9 cellular contexts compared by ENCODE assay signal in genomic region chr14:89720076-89720687, GRCh38.
DNase-seq lines count a peak whose midpoint lies in the region; ATAC-seq and TF ChIP-seq lines count a peak whose summit lies in the region.
"Had no signal": no experiment of that assay in that cellular context is flagged by ENCODE, and none has a peak within 500 bp of the region (broad histone marks: within the 10 kb centered on the region; RNA-seq: fewer than 3 reads in every experiment).

No MANE protein-coding gene starts in this region.

- H3K27me3 ChIP-seq in CD8-positive, alpha-beta memory T cell (ENCODE audit: insufficient read depth, low read length, poor library complexity, severe bottlenecking): no peaks in the 10 kb centered on the region
- H3K27me3 ChIP-seq in HUES64 (ENCODE audit: insufficient read depth, low read length) (no peaks in the 10 kb centered on the region), neutrophil (no peaks in the 10 kb centered on the region)

- peak overlapping the region; percentile 21 to 81 (median 72) for H3K4me3 Mint-ChIP-seq in CD8-positive, alpha-beta memory T cell
- H3K4me3 Mint-ChIP-seq in activated naive CD4-positive, alpha-beta T cell treated with anti-CD3 and anti-CD28 coated beads, Interleukin-2, amount 50 U/mL, for 24 hours: peak overlapping the region; percentile 54

- peak overlapping the region; percentile 27 for H3K4me3 ChIP-seq in CD8-positive, alpha-beta memory T cell (ENCODE audit: low read length)
- no peak overlapping the region for H3K4me3 ChIP-seq in HUES64 (ENCODE audit: low read length)
- H3K4me3 ChIP-seq in neutrophil (ENCODE audit: low read depth in 1 of 2, low read length in 1 of 2): peak overlapping the region; percentile 29 to 56
- H3K4me3 ChIP-seq in foreskin fibroblast (ENCODE audit: low read depth in 1 of 2, low read length in 2 of 2): no peak overlapping the region

- no peaks in the 10 kb centered on the region for H3K27me3 Mint-ChIP-seq in CD8-positive, alpha-beta memory T cell
- no peaks in the 10 kb centered on the region for H3K27me3 Mint-ChIP-seq in activated naive CD4-positive, alpha-beta T cell treated with anti-CD3 and anti-CD28 coated beads, Interleukin-2, amount 50 U/mL, for 24 hours

- no peak for ATAC-seq in SK-N-SH treated with all-trans-retinoic acid at 6 μM for 48 hours

- CTCF ChIA-PET in CD8-positive, alpha-beta memory T cell (lab: Charles Lee): interaction anchor here (0.7 to 2.2 kb wide), 24 partner anchors 8 to 542 kb away, joined by 3 to 16 read pairs (median 4); no protein-coding TSS in a partner anchor

- H3K36me3 ChIP-seq in CD8-positive, alpha-beta memory T cell (ENCODE audit: insufficient read depth, low read length): no peaks in the 10 kb centered on the region
- H3K36me3 ChIP-seq in HUES64 (ENCODE audit: insufficient read depth, low read length): no peaks in the 10 kb centered on the region
- no peaks in the 10 kb centered on the region for H3K36me3 ChIP-seq in neutrophil

- POLR2A ChIA-PET in CD8-positive, alpha-beta memory T cell (lab: Charles Lee): interaction anchor here (0.6 to 2.6 kb wide), 5 partner anchors 18 to 210 kb away, joined by 3 to 17 read pairs (median 4); no protein-coding TSS in a partner anchor

- H3K9ac ChIP-seq in HUES64 (ENCODE audit: low read depth, low read length): 0 out of 2 replicates have a peak overlapping the region, but pooled peaks have one; percentile 9

- H3K27ac ChIP-seq in CD8-positive, alpha-beta memory T cell (ENCODE audit: low read depth, low read length): peak overlapping the region; percentile 52
- H3K27ac ChIP-seq in HUES64 (ENCODE audit: low read depth, low read length): peak overlapping the region; percentile 8; the same call in 1 of the 2 replicates
- H3K27ac ChIP-seq in neutrophil: peak overlapping the region; percentile 99

- H3K4me1 ChIP-seq in CD8-positive, alpha-beta memory T cell (ENCODE audit: insufficient read depth, low read length): peaks cover 76% of the 10 kb centered on the region
- H3K4me1 ChIP-seq in HUES64 (ENCODE audit: insufficient read depth, low read length) (peaks cover 31% of the 10 kb centered on the region), neutrophil (ENCODE audit: control insufficient read depth in 1 of 2, insufficient read depth in 1 of 2, low read depth in 1 of 2, low read length in 1 of 2) (peaks cover 70 to 73% of the 10 kb centered on the region in 2 experiments)

- peaks cover 77 to 96% (median 93%) of the 10 kb centered on the region in 3 donors for H3K4me1 Mint-ChIP-seq in CD8-positive, alpha-beta memory T cell
- H3K4me1 Mint-ChIP-seq in activated naive CD4-positive, alpha-beta T cell treated with anti-CD3 and anti-CD28 coated beads, Interleukin-2, amount 50 U/mL, for 24 hours: peaks cover 82% of the 10 kb centered on the region

- peak overlapping the region; percentile 89 to 100 (median 97) for H3K27ac Mint-ChIP-seq in CD8-positive, alpha-beta memory T cell
- peak overlapping the region; percentile 96 for H3K27ac Mint-ChIP-seq in activated naive CD4-positive, alpha-beta T cell treated with anti-CD3 and anti-CD28 coated beads, Interleukin-2, amount 50 U/mL, for 24 hours

- DNase-seq in CD8-positive, alpha-beta memory T cell: peak in 3 of 5 donors; percentile 6 to 55 (median 33)
- DNase-seq in DMS79 treated with DMSO at 0.1 percent for 48 hours (lab: John Stamatoyannopoulos, UW): no peak
- DNase-seq in foreskin fibroblast: no peak
- DNase-seq in cerebellum (ENCODE audit: low spot score): no peak
- DNase-seq: NCI-H2081 had no signal

- no peak for TF ChIP-seq CTCF in neutrophil (IDR thresholded peaks at IDR 0.05)
- TF ChIP-seq CTCF in foreskin fibroblast (IDR thresholded peaks at IDR 0.05; ENCODE audit: low read depth, low read length): no peak

- WGBS in HUES64: 87% methylated on average over 7 of the region's 7 CpGs

- peaks cover 0 to 2% (median 0%) of the 10 kb centered on the region in 5 donors for H3K9me3 Mint-ChIP-seq in CD8-positive, alpha-beta memory T cell
- no peaks in the 10 kb centered on the region for H3K9me3 Mint-ChIP-seq in activated naive CD4-positive, alpha-beta T cell treated with anti-CD3 and anti-CD28 coated beads, Interleukin-2, amount 50 U/mL, for 24 hours

- no peaks in the 10 kb centered on the region for H3K36me3 Mint-ChIP-seq in CD8-positive, alpha-beta memory T cell
- peaks cover 1% of the 10 kb centered on the region for H3K36me3 Mint-ChIP-seq in activated naive CD4-positive, alpha-beta T cell treated with anti-CD3 and anti-CD28 coated beads, Interleukin-2, amount 50 U/mL, for 24 hours

- H3K9me3 ChIP-seq in CD8-positive, alpha-beta memory T cell (ENCODE audit: low read length): no peaks in the 10 kb centered on the region
- H3K9me3 ChIP-seq in HUES64 (ENCODE audit: insufficient read depth, low read depth, low read length) (no peaks in the 10 kb centered on the region), neutrophil (no peaks in the 10 kb centered on the region)

TF ChIP-seq in SK-N-SH treated with all-trans-retinoic acid at 6 μM for 48 hours, 23 proteins besides CTCF, POLR2A, EP300 and RAD21:
- TF ChIP-seq ZNF8 (CRISPR knock-in tag; IDR thresholded peaks at IDR 0.05) (no peak), GLIS3 (CRISPR knock-in tag; IDR thresholded peaks at IDR 0.05) (no peak), ARNTL (CRISPR knock-in tag; IDR thresholded peaks at IDR 0.05; ENCODE audit: borderline replicate concordance, low read depth) (no peak), ZFP3 (CRISPR knock-in tag; IDR thresholded peaks at IDR 0.05) (no peak), ZFP30 (CRISPR knock-in tag; IDR thresholded peaks at IDR 0.05) (no peak), PPARA (CRISPR knock-in tag; IDR thresholded peaks at IDR 0.05; ENCODE audit: borderline replicate concordance) (no peak)
- TF ChIP-seq, protein P1, sequence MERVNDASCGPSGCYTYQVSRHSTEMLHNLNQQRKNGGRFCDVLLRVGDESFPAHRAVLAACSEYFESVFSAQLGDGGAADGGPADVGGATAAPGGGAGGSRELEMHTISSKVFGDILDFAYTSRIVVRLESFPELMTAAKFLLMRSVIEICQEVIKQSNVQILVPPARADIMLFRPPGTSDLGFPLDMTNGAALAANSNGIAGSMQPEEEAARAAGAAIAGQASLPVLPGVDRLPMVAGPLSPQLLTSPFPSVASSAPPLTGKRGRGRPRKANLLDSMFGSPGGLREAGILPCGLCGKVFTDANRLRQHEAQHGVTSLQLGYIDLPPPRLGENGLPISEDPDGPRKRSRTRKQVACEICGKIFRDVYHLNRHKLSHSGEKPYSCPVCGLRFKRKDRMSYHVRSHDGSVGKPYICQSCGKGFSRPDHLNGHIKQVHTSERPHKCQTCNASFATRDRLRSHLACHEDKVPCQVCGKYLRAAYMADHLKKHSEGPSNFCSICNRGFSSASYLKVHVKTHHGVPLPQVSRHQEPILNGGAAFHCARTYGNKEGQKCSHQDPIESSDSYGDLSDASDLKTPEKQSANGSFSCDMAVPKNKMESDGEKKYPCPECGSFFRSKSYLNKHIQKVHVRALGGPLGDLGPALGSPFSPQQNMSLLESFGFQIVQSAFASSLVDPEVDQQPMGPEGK (CRISPR knock-in tag; IDR thresholded peaks at IDR 0.05; ENCODE audit: borderline replicate concordance): no peak

Comparison
In these comparisons a context has a peak if more than half of its experiments do, and no peak if none do; other contexts are left out.
1. DNase-seq: peak in CD8-positive, alpha-beta memory T cell (3 of 5); none in DMS79 treated with DMSO at 0.1 percent for 48 hours (single experiment), foreskin fibroblast (0 of 2) and cerebellum (single experiment).
2. H3K27ac ChIP-seq: peak in every context shown above with its lines; median percentile 99 in neutrophil; 52 in CD8-positive, alpha-beta memory T cell; 8 in HUES64.
3. H3K4me3 ChIP-seq: peak in CD8-positive, alpha-beta memory T cell (single experiment) and neutrophil (2 of 2); none in HUES64 (single experiment) and foreskin fibroblast (0 of 2).